13 cellular contexts compared by ENCODE assay signal in genomic region chr1:209879539-209879938, GRCh38. TPM values are rescaled to one million over a fixed set of nuclear protein-coding genes. Genes with fewer than 3 reads are reported as not detected.
A peak's percentile ranks its signal among the peaks of the same experiment; 100 is the strongest.
DNase-seq lines count a peak whose midpoint lies in the region; ATAC-seq, FAIRE-seq and TF ChIP-seq lines count a peak whose summit lies in the region.
"Had no signal": no experiment of that assay in that cellular context is flagged by ENCODE, and none has a peak within 500 bp of the region (broad histone marks: within the 10 kb centered on the region; RNA-seq: fewer than 3 reads in every experiment).

No MANE protein-coding gene starts in this region.

- no peak for TF ChIP-seq POLR2A in A549 (IDR thresholded peaks at IDR 0.05; ENCODE audit: low read length)

- TF ChIP-seq CTCF in A549 (IDR thresholded peaks at IDR 0.05) (no peak), glutamatergic neuron (IDR thresholded peaks at IDR 0.05; ENCODE audit: partially characterized antibody, unreplicated experiment) (no peak), GM20000 (IDR thresholded peaks at IDR 0.05; ENCODE audit: extremely low read depth, missing control alignments) (no peak)

- H3K9me3 ChIP-seq in A549: no peaks in the 10 kb centered on the region
- H3K9me3 ChIP-seq in SJCRH30 (replicated peaks): no peaks in the 10 kb centered on the region
- H3K9me3 ChIP-seq: BLaER1 had no signal

- H3K27ac ChIP-seq in A549 (0 out of 6 replicates have a peak overlapping the region, but pooled peaks of 1 of the 2 experiments have one; percentile 6), SJCRH30 (peak overlapping the region; percentile 35)
- H3K27ac ChIP-seq: BLaER1 had no signal

- H3K27me3 Mint-ChIP-seq in glutamatergic neuron (ENCODE audit: unreplicated experiment): no peaks in the 10 kb centered on the region

- no peak for TF ChIP-seq EP300 in A549 (IDR thresholded peaks at IDR 0.05)

- peak overlapping the region; percentile 13 for H3K4me3 Mint-ChIP-seq in glutamatergic neuron (ENCODE audit: unreplicated experiment)

- peaks cover 1% of the 10 kb centered on the region for H3K9me3 Mint-ChIP-seq in glutamatergic neuron (ENCODE audit: unreplicated experiment)

- WGBS in A549 (ENCODE audit: missing lambda C conversion rate): 10% methylated on average over 12 of the region's 12 CpGs

- ATAC-seq in A549 (peak; percentile 48 to 58; a peak in 5 of 6 replicates), HG02973 (IDR thresholded peaks at IDR 0.05; ENCODE audit: unreplicated experiment) (no peak), GM21367 (IDR thresholded peaks at IDR 0.05; ENCODE audit: unreplicated experiment) (no peak)
- ATAC-seq: GM12878 had no signal

- POLR2A ChIA-PET in A549 (lab: Yijun Ruan, JAX): no interaction called here

- H3K4me1 ChIP-seq in A549 (peaks cover 12% of the 10 kb centered on the region), SJCRH30 (peaks cover 57% of the 10 kb centered on the region)

- H3K4me3 ChIP-seq in A549: no peak overlapping the region
- no peak overlapping the region for H3K4me3 ChIP-seq in SJCRH30
- H3K4me3 ChIP-seq: BLaER1, GM12878 had no signal

- CTCF ChIA-PET in A549 (lab: Yijun Ruan, JAX): interaction anchor here (1.2 to 2.8 kb wide), 3 partner anchors 9 to 110 kb away, joined by 3 to 15 read pairs (median 6); no protein-coding TSS in a partner anchor

- peaks cover 51% of the 10 kb centered on the region for H3K4me1 Mint-ChIP-seq in glutamatergic neuron (ENCODE audit: low read depth, unreplicated experiment)

- peak overlapping the region; percentile 56 for H3K4me2 ChIP-seq in A549
- H3K4me2 ChIP-seq: BLaER1 had no signal

- H3K36me3 ChIP-seq in SJCRH30: no peaks in the 10 kb centered on the region
- H3K36me3 ChIP-seq: BLaER1 had no signal

- peak in 1 of 2 experiments; percentile 17 for DNase-seq in A549 (ENCODE audit: low read depth in 1 of 2, low spot score in 1 of 2)
- peak; percentile 74 for DNase-seq in M059J (ENCODE audit: low read depth)
- DNase-seq in SJCRH30: peak; percentile 38 to 47
- DNase-seq in glutamatergic neuron: peak; percentile 42
- DNase-seq in effector CD4-positive, alpha-beta T cell: no peak
- no peak for DNase-seq in GM20000 (ENCODE audit: low spot score)
- DNase-seq: MM.1S, SW 1271 had no signal

- no peaks in the 10 kb centered on the region for H3K27me3 ChIP-seq in SJCRH30
- H3K27me3 ChIP-seq: BLaER1 had no signal

- FAIRE-seq in A549 (lab: Jason Lieb, UNC): no peak
- FAIRE-seq: colon, GM12878 had no signal

- TF ChIP-seq RAD21 in A549 (conservative IDR thresholded peaks at IDR 0.05 in 1 of 2, IDR thresholded peaks at IDR 0.05 in 1 of 2): no peak

- H3K27ac Mint-ChIP-seq in glutamatergic neuron (ENCODE audit: unreplicated experiment): peak overlapping the region; percentile 69

- peaks cover 8% of the 10 kb centered on the region for H3K36me3 Mint-ChIP-seq in glutamatergic neuron (ENCODE audit: unreplicated experiment)

TF ChIP-seq in A549, 52 proteins besides CTCF, POLR2A, EP300 and RAD21:
- TF ChIP-seq CHD2 (IDR thresholded peaks at IDR 0.05; ENCODE audit: low read length, partially characterized antibody) (no peak), ELK1 (IDR thresholded peaks at IDR 0.05; ENCODE audit: low read depth, low read length) (no peak), FOXS1 (CRISPR knock-in tag; IDR thresholded peaks at IDR 0.05) (no peak), NFE2L2 (conservative IDR thresholded peaks at IDR 0.05; ENCODE audit: low read length) (no peak), HOXB13 (CRISPR knock-in tag; IDR thresholded peaks at IDR 0.05; ENCODE audit: low read depth) (no peak), E2F6 (IDR thresholded peaks at IDR 0.05; ENCODE audit: borderline replicate concordance, low read depth) (no peak), HDAC2 (IDR thresholded peaks at IDR 0.05) (no peak), BHLHE40 (IDR thresholded peaks at IDR 0.05; ENCODE audit: low read depth, low read length) (no peak), ESRRA (IDR thresholded peaks at IDR 0.05; ENCODE audit: borderline replicate concordance, low read length) (no peak), GATA3 (IDR thresholded peaks at IDR 0.05; ENCODE audit: borderline replicate concordance) (no peak), MAFK (IDR thresholded peaks at IDR 0.05; ENCODE audit: partially characterized antibody) (no peak), USF2 (IDR thresholded peaks at IDR 0.05) (no peak), EHMT2 (IDR thresholded peaks at IDR 0.05; ENCODE audit: low read depth) (no peak), ZFP36 (IDR thresholded peaks at IDR 0.05; ENCODE audit: borderline replicate concordance, partially characterized antibody) (no peak), CBX2 (IDR thresholded peaks at IDR 0.05; ENCODE audit: borderline replicate concordance, low read depth) (no peak), REST (IDR thresholded peaks at IDR 0.05) (no peak)

RNA-seq across cellular contexts. Expression of gene UTP25, which starts 51.8 kb away (rescaled TPM):
- polyA plus RNA-seq in A549 (2011; rRNA removed) (16.5 and 16.7 TPM in 2 replicates), A549 (2017; fragmentation: RNase III; extraction: RNeasy Plus Mini Kit Qiagen cat#74134 plus additional on column Dnase treatment) (8.4 to 8.7 TPM (median 8.7 TPM) in 3 replicates)
- 4.2 and 4.9 TPM in 2 replicates for polyA plus RNA-seq in A549 (2012; cell fraction: cytosol; rRNA removed)
- 5.6 and 7.0 TPM in 2 replicates for polyA plus RNA-seq in A549 (2012; cell fraction: nucleus; rRNA removed)
- polyA minus RNA-seq in A549 (2011; rRNA and poly(A)+ RNA removed): 18.0 and 18.3 TPM in 2 replicates
- total RNA-seq in M059J (2014; rRNA removed; shearing (Covaris generic)): 5.9 and 7.8 TPM in 2 replicates
- total RNA-seq in SJCRH30 (2014; rRNA removed; shearing (Covaris generic)): 13.3 and 14.2 TPM in 2 replicates
- total RNA-seq in glutamatergic neuron (ENCODE audit: unreplicated experiment): 4.6 TPM

RNA-seq across cellular contexts. Expression of gene SYT14, which starts 58.5 kb away (rescaled TPM):
- polyA plus RNA-seq in A549 (2011; rRNA removed) (0.01 TPM in 2 replicates), A549 (2017; fragmentation: RNase III; extraction: RNeasy Plus Mini Kit Qiagen cat#74134 plus additional on column Dnase treatment) (0.05 to 0.10 TPM (median 0.06 TPM) in 3 replicates)
- polyA plus RNA-seq in A549 (2012; cell fraction: cytosol; rRNA removed): not detected in 2 replicates
- polyA plus RNA-seq in A549 (2012; cell fraction: nucleus; rRNA removed): not detected in 2 replicates
- polyA minus RNA-seq in A549 (2011; rRNA and poly(A)+ RNA removed): not detected in 2 replicates
- 3.7 and 6.1 TPM in 2 replicates for total RNA-seq in M059J (2014; rRNA removed; shearing (Covaris generic))
- not detected in 2 replicates for total RNA-seq in SJCRH30 (2014; rRNA removed; shearing (Covaris generic))
- total RNA-seq in glutamatergic neuron (ENCODE audit: unreplicated experiment): 18.1 TPM
- total RNA-seq: GM12878 had no signal

Comparison
In these comparisons a context has a peak if more than half of its experiments do, and no peak if none do; other contexts are left out.
1. ATAC-seq: peak in A549 (2 of 2); none in HG02973 (single experiment) and GM21367 (single experiment).
2. DNase-seq: peak in M059J (single experiment), SJCRH30 (2 of 2) and glutamatergic neuron (single experiment); none in effector CD4-positive, alpha-beta T cell (single experiment) and GM20000 (single experiment).